Comparison of ENCODE assay signal across 12 cellular contexts in the genomic region with DNA sequence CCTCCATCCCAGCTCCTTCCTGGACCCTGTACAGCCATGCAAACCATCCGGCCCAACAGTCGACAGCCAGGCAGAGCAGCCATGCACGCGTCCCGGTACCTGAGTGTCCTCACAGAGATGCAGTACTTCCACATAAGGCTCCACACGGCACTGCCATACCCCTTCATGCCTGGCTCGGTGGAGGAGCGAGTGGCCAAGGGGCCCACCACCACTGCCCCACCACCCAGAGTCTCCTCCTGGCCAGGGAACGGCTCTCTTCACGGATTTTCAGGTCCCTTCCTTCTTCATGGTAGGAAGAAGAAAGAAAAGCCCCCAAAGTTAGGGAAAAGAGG. TPM values are rescaled to one million over a fixed set of nuclear protein-coding genes. Genes with fewer than 3 reads are reported as not detected.
DNase-seq lines count a peak whose midpoint lies in the region; ATAC-seq, FAIRE-seq and TF ChIP-seq lines count a peak whose summit lies in the region.
"Had no signal": no experiment of that assay in that cellular context is flagged by ENCODE, and none has a peak within 500 bp of the region (broad histone marks: within the 10 kb centered on the region; RNA-seq: fewer than 3 reads in every experiment).

No MANE protein-coding gene starts in this region.

- TF ChIP-seq CTCF in activated B cell treated with CpG ODN at 0.5 μM for 24 hours (IDR thresholded peaks at IDR 0.05) (no peak), hepatocyte (IDR thresholded peaks at IDR 0.05; ENCODE audit: poor library complexity) (no peak)

- TF ChIP-seq POLR2A in GM12892 (IDR thresholded peaks at IDR 0.05; ENCODE audit: low read depth, low read length) = 0 out of 2 replicates have a peak, but pooled peaks have one; percentile 8

- no peak for FAIRE-seq in GM12892 (lab: Jason Lieb, UNC)

- peaks cover 18% of the 10 kb centered on the region for H3K4me1 ChIP-seq in hepatocyte (ENCODE audit: insufficient read depth)

- no peaks in the 10 kb centered on the region for H3K27me3 ChIP-seq in hepatocyte

- H3K9me3 Mint-ChIP-seq in activated B cell treated with CpG ODN at 0.5 μM for 24 hours = no peaks in the 10 kb centered on the region
- no peaks in the 10 kb centered on the region for H3K9me3 Mint-ChIP-seq in stimulated activated effector memory CD8-positive, alpha-beta T cell treated with anti-CD3 and anti-CD28 coated beads, Interleukin-12 subunit alpha, Interleukin-12 subunit beta, amount 100 ng/mL, for 72 hours
- H3K9me3 Mint-ChIP-seq in T-helper 2 cell treated with Interferon-gamma antibody and Interleukin-4, amounts not matched to agents 5 μg/mL and 100 μg/mL, for 36 hours = no peaks in the 10 kb centered on the region

- peak overlapping the region; percentile 61 for H3K4me2 ChIP-seq in hepatocyte

- no peaks in the 10 kb centered on the region for H3K9me2 ChIP-seq in hepatocyte (replicated peaks; ENCODE audit: insufficient read depth)

- DNase-seq in GM12892 (ENCODE audit: insufficient read length) (no peak), activated B cell treated with CpG ODN at 0.5 μM for 24 hours (no peak), hepatocyte (ENCODE audit: low spot score) (no peak), GM19240 (ENCODE audit: insufficient read length, low spot score) (no peak), G401 (ENCODE audit: low spot score) (no peak)
- no peak for DNase-seq in stimulated activated effector memory CD8-positive, alpha-beta T cell treated with anti-CD3 and anti-CD28 coated beads, Interleukin-12 subunit alpha, Interleukin-12 subunit beta, amount 100 ng/mL, for 72 hours (ENCODE audit: low spot score in 2 of 2)
- DNase-seq in T-helper 2 cell treated with Interferon-gamma antibody and Interleukin-4, amounts not matched to agents 5 μg/mL and 100 μg/mL, for 36 hours (ENCODE audit: low spot score) = no peak
- DNase-seq in activated T-cell treated with anti-CD3 and anti-CD28 coated beads, Interleukin-2, amount 50 U/mL, for 48 hours = no peak
- DNase-seq: activated CD4-positive, CD25-positive, alpha-beta regulatory T cell; DMS153; NCI-H187 treated with DMSO at 0.1 percent for 48 hours; stimulated activated CD4-positive, alpha-beta T cell treated with anti-CD3 and anti-CD28 coated beads, Interleukin-4, amount 100 ng/mL, for 4 hours had no signal

- no peaks in the 10 kb centered on the region for H3K9me3 ChIP-seq in hepatocyte (ENCODE audit: low read depth)

- peak overlapping the region; percentile 100 for H3K4me3 Mint-ChIP-seq in activated B cell treated with CpG ODN at 0.5 μM for 24 hours
- H3K4me3 Mint-ChIP-seq in stimulated activated effector memory CD8-positive, alpha-beta T cell treated with anti-CD3 and anti-CD28 coated beads, Interleukin-12 subunit alpha, Interleukin-12 subunit beta, amount 100 ng/mL, for 72 hours = peak overlapping the region; percentile 50
- no peak overlapping the region for H3K4me3 Mint-ChIP-seq in T-helper 2 cell treated with Interferon-gamma antibody and Interleukin-4, amounts not matched to agents 5 μg/mL and 100 μg/mL, for 36 hours

- H3K79me2 ChIP-seq in hepatocyte = no peaks in the 10 kb centered on the region

- in situ Hi-C loops in G401 (cut with HindIII; ENCODE audit: low sequenced_read_pairs) = no loop called here

- H3K27ac ChIP-seq in hepatocyte = peak overlapping the region; percentile 49

- intact Hi-C loops in activated B cell treated with CpG ODN at 0.5 μM for 24 hours (cut with micrococcal nuclease) = loop anchor here (1.0 to 5.0 kb wide), 9 partner anchors 10 to 431 kb away; a partner anchor contains a TSS

- H3K27me3 Mint-ChIP-seq in activated B cell treated with CpG ODN at 0.5 μM for 24 hours = no peaks in the 10 kb centered on the region
- H3K27me3 Mint-ChIP-seq in T-helper 2 cell treated with Interferon-gamma antibody and Interleukin-4, amounts not matched to agents 5 μg/mL and 100 μg/mL, for 36 hours (ENCODE audit: low read depth) = no peaks in the 10 kb centered on the region

- no peak overlapping the region for H3K4me3 ChIP-seq in hepatocyte

- peak overlapping the region; percentile 94 for H3K27ac Mint-ChIP-seq in activated B cell treated with CpG ODN at 0.5 μM for 24 hours
- H3K27ac Mint-ChIP-seq in stimulated activated effector memory CD8-positive, alpha-beta T cell treated with anti-CD3 and anti-CD28 coated beads, Interleukin-12 subunit alpha, Interleukin-12 subunit beta, amount 100 ng/mL, for 72 hours = peak overlapping the region; percentile 29
- no peak overlapping the region for H3K27ac Mint-ChIP-seq in T-helper 2 cell treated with Interferon-gamma antibody and Interleukin-4, amounts not matched to agents 5 μg/mL and 100 μg/mL, for 36 hours

- H3K36me3 Mint-ChIP-seq in activated B cell treated with CpG ODN at 0.5 μM for 24 hours (ENCODE audit: low read depth) = peaks cover 37% of the 10 kb centered on the region
- no peaks in the 10 kb centered on the region for H3K36me3 Mint-ChIP-seq in stimulated activated effector memory CD8-positive, alpha-beta T cell treated with anti-CD3 and anti-CD28 coated beads, Interleukin-12 subunit alpha, Interleukin-12 subunit beta, amount 100 ng/mL, for 72 hours
- H3K36me3 Mint-ChIP-seq in T-helper 2 cell treated with Interferon-gamma antibody and Interleukin-4, amounts not matched to agents 5 μg/mL and 100 μg/mL, for 36 hours (ENCODE audit: low read depth) = no peaks in the 10 kb centered on the region

- H3K36me3 ChIP-seq in hepatocyte (replicated peaks; ENCODE audit: insufficient read depth, low read depth) = no peaks in the 10 kb centered on the region

- H2AFZ ChIP-seq in hepatocyte = no peak overlapping the region

- POLR2A ChIA-PET in activated B cell treated with CpG ODN at 0.5 μM for 24 hours (lab: Charles Lee) = interaction anchor here (0.5 to 10.3 kb wide), 31 partner anchors 9 to 526 kb away, joined by 3 to 465 read pairs (median 7); a partner anchor contains a TSS

- CTCF ChIA-PET in activated B cell treated with CpG ODN at 0.5 μM for 24 hours (lab: Charles Lee) = interaction anchor here (0.9 to 2.7 kb wide), 8 partner anchors 10 to 70 kb away, joined by 3 to 12 read pairs (median 4); no protein-coding TSS in a partner anchor

- H4K20me1 ChIP-seq in hepatocyte (ENCODE audit: insufficient read depth, poor library complexity, severe bottlenecking) = no peaks in the 10 kb centered on the region

- H3K4me1 Mint-ChIP-seq in activated B cell treated with CpG ODN at 0.5 μM for 24 hours = peaks cover 82% of the 10 kb centered on the region
- peaks cover 40% of the 10 kb centered on the region for H3K4me1 Mint-ChIP-seq in stimulated activated effector memory CD8-positive, alpha-beta T cell treated with anti-CD3 and anti-CD28 coated beads, Interleukin-12 subunit alpha, Interleukin-12 subunit beta, amount 100 ng/mL, for 72 hours
- H3K4me1 Mint-ChIP-seq in T-helper 2 cell treated with Interferon-gamma antibody and Interleukin-4, amounts not matched to agents 5 μg/mL and 100 μg/mL, for 36 hours (ENCODE audit: low read depth) = peaks cover 11% of the 10 kb centered on the region

- no peak for ATAC-seq in activated B cell treated with CpG ODN at 0.5 μM for 24 hours (ENCODE audit: low read depth)
- no peak for ATAC-seq in stimulated activated effector memory CD8-positive, alpha-beta T cell treated with anti-CD3 and anti-CD28 coated beads, Interleukin-12 subunit alpha, Interleukin-12 subunit beta, amount 100 ng/mL, for 72 hours

- WGBS in hepatocyte (ENCODE audit: low lambda C conversion rate, missing lambda C conversion rate) = 81% methylated on average over 10 of the region's 10 CpGs

RNA-seq across cellular contexts. Expression of a gene that starts 51.3 kb away (rescaled TPM):
- 11.1 TPM for polyA plus RNA-seq in GM12892 (2012; ENCODE audit: missing spikeins)
- 260 and 296 TPM in 2 replicates for total RNA-seq in activated B cell treated with CpG ODN at 0.5 μM for 24 hours
- total RNA-seq in hepatocyte = 18.7 and 24.7 TPM in 2 replicates
- polyA plus RNA-seq in hepatocyte = 20.3 and 21.2 TPM in 2 replicates
- 6.5 and 10.7 TPM in 2 replicates for total RNA-seq in G401 (2014; rRNA removed; shearing (Covaris generic))

Comparison
In these comparisons a context has a peak if more than half of its experiments do, and no peak if none do; other contexts are left out.
1. RNA of a gene that starts 51.3 kb away (total RNA-seq): 260 to 296 TPM in activated B cell treated with CpG ODN at 0.5 μM for 24 hours; 18.7 to 24.7 TPM in hepatocyte and 6.5 to 10.7 TPM in G401; every median in the first group is over 10 times any median in the second.